In genomic region chr11:123404626-123405025, GRCh38 we compare ENCODE assay signal across 1 cellular context.
TF ChIP-seq lines count a peak whose summit lies in the region.

No MANE protein-coding gene starts in this region.

TF ChIP-seq in GM12878, 131 proteins besides CTCF, POLR2A, EP300 and RAD21:
- no peak for TF ChIP-seq PAX8 (IDR thresholded peaks at IDR 0.05)
- TF ChIP-seq BHLHE40 (IDR thresholded peaks at IDR 0.05; ENCODE audit: borderline replicate concordance in 1 of 2, low read depth in 2 of 2, low read length in 1 of 2): no peak
- TF ChIP-seq WRNIP1 (IDR thresholded peaks at IDR 0.05; ENCODE audit: borderline replicate concordance, low read depth, low read length): no peak
- TF ChIP-seq EZH2 (IDR thresholded peaks at IDR 0.05; ENCODE audit: borderline replicate concordance, control insufficient read depth, low read depth, low read length): no peak
- TF ChIP-seq RAD51 (IDR thresholded peaks at IDR 0.05): no peak
- no peak for TF ChIP-seq NFIC (IDR thresholded peaks at IDR 0.05; ENCODE audit: low read depth, low read length)
- TF ChIP-seq TARDBP (IDR thresholded peaks at IDR 0.05; ENCODE audit: borderline replicate concordance): no peak
- TF ChIP-seq STAT1 (conservative IDR thresholded peaks at IDR 0.05): no peak
- TF ChIP-seq STAT3 (IDR thresholded peaks at IDR 0.05; ENCODE audit: low read depth, low read length): no peak
